17 cellular contexts compared by ENCODE assay signal in the genomic region with DNA sequence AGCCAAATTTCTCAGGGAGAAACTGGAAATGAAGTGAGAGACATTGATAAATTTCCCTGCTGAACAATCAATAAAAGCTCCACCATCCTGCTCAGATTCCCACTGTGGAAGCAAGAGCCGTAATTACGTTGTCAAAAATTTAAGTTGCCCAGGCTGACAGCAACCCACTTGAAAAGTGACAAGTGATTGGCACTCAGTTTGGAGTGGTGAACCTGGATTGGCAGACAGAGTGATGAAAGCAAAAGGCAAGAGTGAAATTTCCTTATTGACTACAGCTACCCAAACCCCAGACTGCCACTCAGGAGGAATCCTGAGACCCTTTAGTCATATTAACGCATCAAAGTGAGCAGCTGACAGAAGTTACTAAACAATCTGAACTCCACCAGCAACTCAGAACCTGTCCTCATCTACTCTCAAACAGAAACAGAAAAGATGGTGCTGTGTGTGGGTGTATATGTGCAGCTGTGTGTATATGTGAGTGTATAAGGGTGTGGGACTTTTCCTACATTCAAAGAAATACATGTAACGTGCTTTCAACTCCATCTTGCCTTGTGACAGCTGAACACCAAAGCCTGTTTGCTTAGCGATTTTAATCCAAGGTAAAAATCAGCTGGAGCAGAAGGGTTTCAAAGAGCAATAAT.
"Had no signal": no experiment of that assay in that cellular context is flagged by ENCODE, and none has a peak within 500 bp of the region (broad histone marks: within the 10 kb centered on the region; RNA-seq: fewer than 3 reads in every experiment).

No MANE protein-coding gene starts in this region.

- H3K27me3 ChIP-seq: right atrium auricular region, tibial artery, uterus had no signal

- H3K4me1 ChIP-seq: gastroesophageal sphincter, heart right ventricle, lower lobe of right lung, parathyroid adenoma, right atrium auricular region, tibial artery, uterus had no signal

- H2AFZ ChIP-seq: parathyroid adenoma had no signal

- H3K9ac ChIP-seq: parathyroid adenoma had no signal

- H3K9me3 ChIP-seq: gastroesophageal sphincter, lower lobe of right lung, right atrium auricular region, tibial artery, uterus had no signal

- H3K4me3 ChIP-seq: dorsolateral prefrontal cortex, gastroesophageal sphincter, heart right ventricle, lower lobe of right lung, right atrium auricular region, tibial artery, uterus had no signal

- ATAC-seq: activated CD8-positive, alpha-beta T cell treated with anti-CD3 and anti-CD28 coated beads for 36 hours; activated naive CD4-positive, alpha-beta T cell treated with anti-CD3 and anti-CD28 coated beads, Interleukin-2, amount 50 U/mL, for 72 hours; gastroesophageal sphincter; heart right ventricle; lower lobe of right lung; stimulated activated naive B cell treated with anti-CD40 and anti-IgM and Interleukin-4, amounts not matched to agents 10 μg/mL and 1 μg/mL and 100 μg/mL, for 72 hours had no signal

- H3K27ac ChIP-seq: dorsolateral prefrontal cortex, gastroesophageal sphincter, heart right ventricle, lower lobe of right lung, parathyroid adenoma, right atrium auricular region, tibial artery, uterus had no signal

- H3K36me3 ChIP-seq: gastroesophageal sphincter, heart right ventricle, lower lobe of right lung, right atrium auricular region, tibial artery, uterus had no signal

- DNase-seq: activated B cell treated with CpG ODN at 0.5 μM for 24 hours; activated CD4-positive, alpha-beta T cell treated with anti-CD3 and anti-CD28 coated beads for 48 hours; activated CD8-positive, alpha-beta T cell treated with anti-CD3 and anti-CD28 coated beads for 36 hours; activated effector memory CD4-positive, alpha-beta T cell treated with anti-CD3 and anti-CD28 coated beads, Interleukin-2, amount 50 U/mL, for 16 hours; activated T-cell treated with anti-CD3 and anti-CD28 coated beads, Interleukin-2, amount 50 U/mL, for 48 hours; amniotic stem cell; dorsolateral prefrontal cortex; heart right ventricle; lower lobe of right lung; stimulated activated CD4-positive, alpha-beta T cell treated with anti-CD3 and anti-CD28 coated beads, Interleukin-2, amount 100 ng/mL, for 48 hours; stimulated activated naive B cell treated with anti-CD40 and anti-IgM and Interleukin-4, amounts not matched to agents 10 μg/mL and 1 μg/mL and 100 μg/mL, for 72 hours; tibial artery; uterus had no signal
